18 cellular contexts compared by ENCODE assay signal in genomic region chr10:109701583-109702215, GRCh38.
DNase-seq lines count a peak whose midpoint lies in the region; FAIRE-seq and TF ChIP-seq lines count a peak whose summit lies in the region.
"Had no signal": no experiment of that assay in that cellular context is flagged by ENCODE, and none has a peak within 500 bp of the region (broad histone marks: within the 10 kb centered on the region; RNA-seq: fewer than 3 reads in every experiment).

No MANE protein-coding gene starts in this region.

- H3K4me2 ChIP-seq in mammary epithelial cell (ENCODE audit: insufficient read depth, low read depth, low read length) (no peak overlapping the region), hepatocyte (no peak overlapping the region)
- H3K4me2 ChIP-seq: BLaER1 had no signal

- dilution Hi-C loops in mammary epithelial cell (cut with HindIII; ENCODE audit: low sequenced_read_pairs): no loop called here

- H3K9me2 ChIP-seq in hepatocyte (replicated peaks; ENCODE audit: insufficient read depth): no peaks in the 10 kb centered on the region

- BruUV-seq in MCF 10A (replicated peaks; lab: Mats Ljungman, UMichigan) (no TSS peak), mammary epithelial cell (replicated peaks; lab: Mats Ljungman, UMichigan) (no TSS peak)

- H3K36me3 Mint-ChIP-seq in MCF 10A (ENCODE audit: insufficient read depth, unreplicated experiment) (no peaks in the 10 kb centered on the region), osteocyte (ENCODE audit: unreplicated experiment) (no peaks in the 10 kb centered on the region)
- H3K36me3 Mint-ChIP-seq: CD8-positive, alpha-beta memory T cell had no signal

- H3K36me3 ChIP-seq in mammary epithelial cell (ENCODE audit: insufficient read depth, low read length) (no peaks in the 10 kb centered on the region), hepatocyte (replicated peaks; ENCODE audit: insufficient read depth, low read depth) (no peaks in the 10 kb centered on the region)
- H3K36me3 ChIP-seq: BLaER1 had no signal

- no peak overlapping the region for H3K27ac Mint-ChIP-seq in MCF 10A (ENCODE audit: low read depth, unreplicated experiment)
- no peak overlapping the region for H3K27ac Mint-ChIP-seq in osteocyte (ENCODE audit: unreplicated experiment)
- H3K27ac Mint-ChIP-seq: CD8-positive, alpha-beta memory T cell; H9 had no signal

- H3K4me1 Mint-ChIP-seq in MCF 10A (ENCODE audit: insufficient read depth, unreplicated experiment) (no peaks in the 10 kb centered on the region), osteocyte (ENCODE audit: unreplicated experiment) (no peaks in the 10 kb centered on the region)
- H3K4me1 Mint-ChIP-seq: CD8-positive, alpha-beta memory T cell; H9 had no signal

- H3K9me3 ChIP-seq in mammary epithelial cell (replicated peaks; ENCODE audit: insufficient read depth, low read length) (no peaks in the 10 kb centered on the region), hepatocyte (ENCODE audit: low read depth) (no peaks in the 10 kb centered on the region)

- H3K27me3 ChIP-seq in mammary epithelial cell (ENCODE audit: insufficient read depth, low read length) (no peaks in the 10 kb centered on the region), hepatocyte (no peaks in the 10 kb centered on the region)
- H3K27me3 ChIP-seq: BLaER1 had no signal

- POLR2A ChIA-PET in MCF 10A (lab: Yijun Ruan, JAX): no interaction called here

- no peaks in the 10 kb centered on the region for H3K4me1 ChIP-seq in mammary epithelial cell (ENCODE audit: insufficient read depth, low read length)
- no peaks in the 10 kb centered on the region for H3K4me1 ChIP-seq in hepatocyte (ENCODE audit: insufficient read depth)
- H3K4me1 ChIP-seq: BLaER1 had no signal

- H3K4me3 ChIP-seq in mammary epithelial cell (replicated peaks in 1 of 3; ENCODE audit: insufficient read depth in 1 of 3, low read depth in 2 of 3, low read length in 3 of 3) (no peak overlapping the region), hepatocyte (no peak overlapping the region)
- H3K4me3 ChIP-seq: BLaER1 had no signal

- intact Hi-C loops in MCF 10A (cut with micrococcal nuclease) (no loop called here), mammary epithelial cell (cut with micrococcal nuclease) (no loop called here)

- no peak overlapping the region for H3K4me3 Mint-ChIP-seq in MCF 10A (ENCODE audit: unreplicated experiment)
- H3K4me3 Mint-ChIP-seq in osteocyte (ENCODE audit: unreplicated experiment): no peak overlapping the region
- H3K4me3 Mint-ChIP-seq: CD8-positive, alpha-beta memory T cell; H9 had no signal

- no peak overlapping the region for H3K9ac ChIP-seq in mammary epithelial cell (ENCODE audit: insufficient read depth, low read length)
- H3K9ac ChIP-seq: BLaER1 had no signal

- 20% methylated on average over 4 of the region's 5 CpGs for WGBS in mammary epithelial cell (ENCODE audit: low coverage, missing lambda C conversion rate)
- 63% methylated on average over 5 of the region's 5 CpGs for WGBS in hepatocyte (ENCODE audit: low lambda C conversion rate, missing lambda C conversion rate)

- DNase-seq in MCF 10A (ENCODE audit: unreplicated experiment): peak; percentile 10
- no peak for DNase-seq in mammary epithelial cell
- peak; percentile 16 for DNase-seq in hepatocyte (ENCODE audit: low spot score)
- DNase-seq in myocyte (ENCODE audit: low read depth): peak; percentile 72
- peak; percentile 11 for DNase-seq in urothelium cell line (ENCODE audit: low spot score)
- DNase-seq in NCI-H1092 (lab: John Stamatoyannopoulos, UW): no peak
- DNase-seq in OCI-M1 (lab: John Stamatoyannopoulos, UW): no peak
- no peak for DNase-seq in osteocyte (ENCODE audit: extremely low spot score, unreplicated experiment)
- DNase-seq: 8988T; AML-193; CD8-positive, alpha-beta memory T cell; DMS79; GOT3; H9 had no signal

- H2AFZ ChIP-seq in mammary epithelial cell (ENCODE audit: low read depth, low read length) (no peak overlapping the region), hepatocyte (no peak overlapping the region)

- FAIRE-seq in urothelium cell line (lab: Jason Lieb, UNC): no peak
- FAIRE-seq: GM12891, HepG2, HTR-8/SVneo had no signal

- H3K27me3 Mint-ChIP-seq in MCF 10A (ENCODE audit: insufficient read depth, unreplicated experiment) (no peaks in the 10 kb centered on the region), osteocyte (ENCODE audit: unreplicated experiment) (peaks cover 3% of the 10 kb centered on the region)

- H4K20me1 ChIP-seq in mammary epithelial cell (ENCODE audit: insufficient read depth, low read length) (no peaks in the 10 kb centered on the region), hepatocyte (ENCODE audit: insufficient read depth, poor library complexity, severe bottlenecking) (no peaks in the 10 kb centered on the region)
- H4K20me1 ChIP-seq: BLaER1 had no signal

- TF ChIP-seq CTCF in MCF 10A (IDR thresholded peaks at IDR 0.05; ENCODE audit: unreplicated experiment): no peak
- TF ChIP-seq CTCF in mammary epithelial cell (conservative IDR thresholded peaks at IDR 0.05 in 1 of 2, IDR thresholded peaks at IDR 0.05 in 1 of 2; ENCODE audit: extremely low read depth in 1 of 2, insufficient read depth in 1 of 2, low read depth in 1 of 2, low read length in 2 of 2): no peak
- TF ChIP-seq CTCF in hepatocyte (IDR thresholded peaks at IDR 0.05; ENCODE audit: poor library complexity): no peak
- no peak for TF ChIP-seq CTCF in osteocyte (IDR thresholded peaks at IDR 0.05)

- CTCF ChIA-PET in MCF 10A (lab: Yijun Ruan, JAX): no interaction called here
- CTCF ChIA-PET in mammary epithelial cell (lab: Charles Lee; ENCODE audit: low non-redundant PET): no interaction called here

- no peak overlapping the region for H3K27ac ChIP-seq in mammary epithelial cell (ENCODE audit: insufficient read depth, low read depth, low read length)
- no peak overlapping the region for H3K27ac ChIP-seq in hepatocyte
- H3K27ac ChIP-seq: BLaER1 had no signal

- in situ Hi-C loops in mammary epithelial cell (cut with MboI; ENCODE audit: low sequenced_read_pairs in 2 of 2): no loop called here

- H3K9me3 Mint-ChIP-seq in MCF 10A (ENCODE audit: unreplicated experiment) (no peaks in the 10 kb centered on the region), osteocyte (ENCODE audit: unreplicated experiment) (peaks cover 4% of the 10 kb centered on the region)

- H3K79me2 ChIP-seq in mammary epithelial cell (ENCODE audit: insufficient read depth, low read length) (no peaks in the 10 kb centered on the region), hepatocyte (no peaks in the 10 kb centered on the region)

Comparison
In these comparisons a context has a peak if more than half of its experiments do, and no peak if none do; other contexts are left out.
1. DNase-seq: peak in MCF 10A (single experiment), hepatocyte (single experiment), myocyte (single experiment) and urothelium cell line (single experiment); none in mammary epithelial cell (single experiment), NCI-H1092 (single experiment), OCI-M1 (single experiment) and osteocyte (single experiment).